21 cellular contexts compared by ENCODE assay signal in genomic region chr9:123090956-123091355, GRCh38. TPM values are rescaled to one million over a fixed set of nuclear protein-coding genes. Genes with fewer than 3 reads are reported as not detected.
"Had no signal": no experiment of that assay in that cellular context is flagged by ENCODE, and none has a peak within 500 bp of the region (broad histone marks: within the 10 kb centered on the region; RNA-seq: fewer than 3 reads in every experiment).

No MANE protein-coding gene starts in this region.

- H3K9me3 ChIP-seq: esophagus muscularis mucosa, gastroesophageal sphincter, heart right ventricle, neutrophil, pancreas, thoracic aorta, upper lobe of left lung had no signal

- H3K27ac ChIP-seq: cardiac muscle cell, heart right ventricle, neutrophil, pancreas, thoracic aorta, upper lobe of left lung had no signal

- H3K27me3 Mint-ChIP-seq: activated naive CD8-positive, alpha-beta T cell; natural killer cell treated with Interleukin-12 subunit alpha and Interleukin-12 subunit beta and Interleukin-15 and Interleukin-18, amount 100 ng/mL, for 72 hours had no signal

- H3K4me2 ChIP-seq: smooth muscle cell had no signal

- H3K27me3 ChIP-seq: cardiac muscle cell, esophagus muscularis mucosa, gastroesophageal sphincter, heart right ventricle, neutrophil, pancreas, upper lobe of left lung had no signal

- H3K27ac Mint-ChIP-seq: activated naive CD8-positive, alpha-beta T cell; natural killer cell treated with Interleukin-12 subunit alpha and Interleukin-12 subunit beta and Interleukin-15 and Interleukin-18, amount 100 ng/mL, for 72 hours had no signal

- H3K4me1 ChIP-seq: pancreas, upper lobe of left lung had no signal

- H3K4me3 ChIP-seq: cardiac muscle cell, esophagus muscularis mucosa, gastroesophageal sphincter, heart right ventricle, pancreas, smooth muscle cell, thoracic aorta, upper lobe of left lung had no signal

- H3K9me3 Mint-ChIP-seq: natural killer cell treated with Interleukin-12 subunit alpha and Interleukin-12 subunit beta and Interleukin-15 and Interleukin-18, amount 100 ng/mL, for 72 hours had no signal

- H3K4me3 Mint-ChIP-seq: activated naive CD8-positive, alpha-beta T cell; natural killer cell treated with Interleukin-12 subunit alpha and Interleukin-12 subunit beta and Interleukin-15 and Interleukin-18, amount 100 ng/mL, for 72 hours had no signal

- ATAC-seq: activated CD4-positive, CD25-positive, alpha-beta regulatory T cell treated with anti-CD3 and anti-CD28 coated beads, Interleukin-2, amount 50 U/mL, for 24 hours; gastroesophageal sphincter; heart right ventricle; natural killer cell treated with Interleukin-12 subunit alpha and Interleukin-12 subunit beta and Interleukin-15 and Interleukin-18, amount 100 ng/mL, for 72 hours; pancreas; sciatic nerve had no signal

- DNase-seq: activated CD4-positive, alpha-beta T cell treated with anti-CD3 and anti-CD28 coated beads, Interleukin-2, amount 50 U/mL, for 1 hour; activated CD8-positive, alpha-beta memory T cell treated with anti-CD3 and anti-CD28 coated beads for 24 hours; activated CD8-positive, alpha-beta memory T cell treated with anti-CD3 and anti-CD28 coated beads, Interleukin-2, amount 50 U/mL, for 48 hours; activated gamma-delta T cell; amniotic stem cell; dermis blood vessel endothelial cell; effector memory CD4-positive, alpha-beta T cell; heart right ventricle; pancreas; stimulated activated CD4-positive, alpha-beta T cell treated with anti-CD3 and anti-CD28 coated beads, Interleukin-4, amount 100 ng/mL, for 1 hour; upper lobe of left lung had no signal

RNA-seq across cellular contexts. Expression of gene GPR21, which starts 57.5 kb away (rescaled TPM):
- polyA plus RNA-seq: cardiac muscle cell, smooth muscle cell had no signal
